14 cellular contexts compared by ENCODE assay signal in the genomic region with DNA sequence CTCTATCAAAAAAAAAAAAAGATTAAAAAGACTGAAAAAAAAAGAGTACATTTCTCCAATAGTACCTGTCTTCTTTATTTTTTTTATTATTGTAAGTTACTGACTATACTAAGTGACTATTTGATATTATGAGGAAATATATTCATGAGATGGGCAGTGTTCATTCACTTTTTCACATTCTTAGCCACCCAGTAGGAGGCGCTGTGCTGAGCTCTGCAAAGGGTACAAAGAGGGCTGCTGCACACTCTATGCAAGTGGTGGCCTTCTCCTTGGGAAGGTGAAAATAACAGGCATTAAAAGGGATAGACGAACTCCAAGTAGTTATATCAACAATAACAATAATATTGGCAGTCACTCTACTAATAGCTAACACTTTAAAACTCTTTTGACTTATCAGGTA.
DNase-seq lines count a peak whose midpoint lies in the region; ATAC-seq, FAIRE-seq and TF ChIP-seq lines count a peak whose summit lies in the region.
"Had no signal": no experiment of that assay in that cellular context is flagged by ENCODE, and none has a peak within 500 bp of the region (broad histone marks: within the 10 kb centered on the region; RNA-seq: fewer than 3 reads in every experiment).

No MANE protein-coding gene starts in this region.

- H3K27ac Mint-ChIP-seq in activated T-cell treated with anti-CD3 and anti-CD28 coated beads, Interleukin-2, amount 50 U/mL, for 24 hours = no peak overlapping the region
- H3K27ac Mint-ChIP-seq: brain had no signal

- H3K79me1 ChIP-seq in H1 (ENCODE audit: low read depth, low read length) = no peaks in the 10 kb centered on the region

- TF ChIP-seq EP300 in H1 (IDR thresholded peaks at IDR 0.05; ENCODE audit: borderline replicate concordance in 1 of 2, low read depth in 2 of 2, low read length in 2 of 2) = no peak

- H3K4me3 Mint-ChIP-seq in activated T-cell treated with anti-CD3 and anti-CD28 coated beads, Interleukin-2, amount 50 U/mL, for 24 hours = no peak overlapping the region
- H3K4me3 Mint-ChIP-seq: brain had no signal

- H2BK15ac ChIP-seq in H1 (ENCODE audit: low read length) = no peak overlapping the region

- no peaks in the 10 kb centered on the region for H3K27me3 Mint-ChIP-seq in activated T-cell treated with anti-CD3 and anti-CD28 coated beads, Interleukin-2, amount 50 U/mL, for 24 hours
- H3K27me3 Mint-ChIP-seq: brain had no signal

- no peak overlapping the region for H4K5ac ChIP-seq in H1 (ENCODE audit: insufficient read length, low read depth, low read length)

- no peaks in the 10 kb centered on the region; the same call in 1 of the 2 replicates for H3K23me2 ChIP-seq in H1 (ENCODE audit: low read depth, low read length)

- H2BK5ac ChIP-seq in H1 (ENCODE audit: low read depth, low read length) = no peak overlapping the region

- DNase-seq in AG09319 (ENCODE audit: extremely low read depth, low read depth) (no peak), KBM-7 (peak; percentile 11), H1 (ENCODE audit: low read depth in 1 of 2, low spot score in 2 of 2) (peak in 1 of 2 experiments; percentile 65), HuH-7 (ENCODE audit: low spot score) (no peak), NCI-H1092 treated with DMSO at 0.1 percent for 48 hours (lab: John Stamatoyannopoulos, UW) (no peak)
- no peak for DNase-seq in activated T-cell treated with anti-CD3 and anti-CD28 coated beads, Interleukin-2, amount 50 U/mL, for 24 hours
- DNase-seq: COR-L47, NCI-H446, pancreas, T-helper 1 cell had no signal

- no peak overlapping the region for H3K4me3 ChIP-seq in H1 (ENCODE audit: extremely low read depth in 1 of 4, insufficient read depth in 2 of 4, low read depth in 3 of 4, low read length in 4 of 4)
- H3K4me3 ChIP-seq: pancreas, tibial nerve had no signal

- in situ Hi-C loops in KBM-7 (cut with MboI; ENCODE audit: low pct_unique_long_range_greater_than_20kb, low sequenced_read_pairs) = no loop called here

- H3K18ac ChIP-seq in H1 (ENCODE audit: extremely low read depth, low read length) = no peak overlapping the region

- H3K4me2 ChIP-seq in H1 (ENCODE audit: insufficient read depth in 1 of 2, low read depth in 2 of 2, low read length in 2 of 2) = no peak overlapping the region

- TF ChIP-seq RAD21 in H1 (IDR thresholded peaks at IDR 0.05 in 1 of 2, conservative IDR thresholded peaks at IDR 0.05 in 1 of 2; ENCODE audit: low read depth in 2 of 2, low read length in 2 of 2) = peak; percentile 47 to 61

- no peak overlapping the region for H4K8ac ChIP-seq in H1 (ENCODE audit: extremely low read depth, insufficient read depth, low read length)

- H2AFZ ChIP-seq in H1 (ENCODE audit: low read length) = no peak overlapping the region

- H3K4me1 ChIP-seq in H1 (replicated peaks in 1 of 4; ENCODE audit: control insufficient read depth in 3 of 4, insufficient read depth in 4 of 4, low read length in 3 of 4) = no peaks in the 10 kb centered on the region
- H3K4me1 ChIP-seq: pancreas, tibial nerve had no signal

- H3K27me3 ChIP-seq in H1 (replicated peaks in 1 of 4; ENCODE audit: control insufficient read depth in 3 of 4, extremely low read depth in 1 of 4, insufficient read depth in 3 of 4, low read length in 3 of 4) = no peaks in the 10 kb centered on the region
- H3K27me3 ChIP-seq: pancreas, tibial nerve had no signal

- no peak for ATAC-seq in GM19455 (IDR thresholded peaks at IDR 0.05; ENCODE audit: unreplicated experiment)
- ATAC-seq: pancreas had no signal

- no peaks in the 10 kb centered on the region for H3K36me3 ChIP-seq in H1 (ENCODE audit: control insufficient read depth in 2 of 4, insufficient read depth in 4 of 4, low read length in 3 of 4)
- H3K36me3 ChIP-seq: pancreas, tibial nerve had no signal

- no peaks in the 10 kb centered on the region for H3K36me3 Mint-ChIP-seq in activated T-cell treated with anti-CD3 and anti-CD28 coated beads, Interleukin-2, amount 50 U/mL, for 24 hours (ENCODE audit: low read depth)
- H3K36me3 Mint-ChIP-seq: brain had no signal

- no peak overlapping the region for H3K4ac ChIP-seq in H1 (replicated peaks; ENCODE audit: insufficient read length, low read depth, low read length)

- CTCF ChIA-PET in H1 (lab: Charles Lee; ENCODE audit: partially characterized antibody) = interaction anchor here (0.5 to 1.8 kb wide), 30 partner anchors 8 to 1981 kb away, joined by 3 to 10 read pairs (median 4); no protein-coding TSS in a partner anchor

- H4K91ac ChIP-seq in H1 (replicated peaks; ENCODE audit: insufficient read length, low read length) = no peak overlapping the region

- no peak overlapping the region for H2BK120ac ChIP-seq in H1 (replicated peaks; ENCODE audit: low read depth, low read length)

- TF ChIP-seq POLR2A in H1 (IDR thresholded peaks at IDR 0.05; ENCODE audit: control extremely low read depth in 1 of 2, low read depth in 2 of 2, low read length in 2 of 2) = no peak

- TF ChIP-seq CTCF in AG09319 (IDR thresholded peaks at IDR 0.05; ENCODE audit: low read depth, low read length) (peak; percentile 7; the same call in 1 of the 2 replicates), GM12872 (IDR thresholded peaks at IDR 0.05; ENCODE audit: insufficient read depth, low read depth, low read length) (peak; percentile 59), H1 (IDR thresholded peaks at IDR 0.05; ENCODE audit: control extremely low read depth in 1 of 3, insufficient read depth in 1 of 3, low read depth in 1 of 3, low read length in 3 of 3) (peak; percentile 57 to 72 (median 61))

- H3K23ac ChIP-seq in H1 (ENCODE audit: insufficient read length) = no peak overlapping the region

- H3K14ac ChIP-seq in H1 (ENCODE audit: insufficient read length) = no peak overlapping the region

- no peak for FAIRE-seq in H1 (lab: Jason Lieb, UNC)
- FAIRE-seq: pancreas had no signal

- no peaks in the 10 kb centered on the region for H3K4me1 Mint-ChIP-seq in activated T-cell treated with anti-CD3 and anti-CD28 coated beads, Interleukin-2, amount 50 U/mL, for 24 hours (ENCODE audit: low read depth)

- H3K27ac ChIP-seq in H1 (ENCODE audit: low read depth, low read length) = no peak overlapping the region
- H3K27ac ChIP-seq: pancreas, tibial nerve had no signal

- no peaks in the 10 kb centered on the region for H3K9me3 ChIP-seq in H1 (ENCODE audit: insufficient read depth in 2 of 2, low read depth in 1 of 2, low read length in 1 of 2)
- H3K9me3 ChIP-seq: pancreas, tibial nerve had no signal

- H3K79me2 ChIP-seq in H1 (ENCODE audit: control insufficient read depth in 1 of 2, insufficient read depth in 2 of 2, low read length in 2 of 2) = no peaks in the 10 kb centered on the region

- H3K9ac ChIP-seq in H1 (replicated peaks in 1 of 4; ENCODE audit: extremely low read depth in 1 of 4, low read depth in 3 of 4, low read length in 3 of 4) = no peak overlapping the region

- no peak overlapping the region for H2BK20ac ChIP-seq in H1 (ENCODE audit: low read length)

- no peak overlapping the region for H2BK12ac ChIP-seq in H1 (ENCODE audit: low read depth, low read length)

- no peaks in the 10 kb centered on the region for H3K9me3 Mint-ChIP-seq in activated T-cell treated with anti-CD3 and anti-CD28 coated beads, Interleukin-2, amount 50 U/mL, for 24 hours

- H4K20me1 ChIP-seq in H1 (replicated peaks in 1 of 2; ENCODE audit: control insufficient read depth in 1 of 2, insufficient read depth in 2 of 2, low read length in 2 of 2) = no peaks in the 10 kb centered on the region

- H3K56ac ChIP-seq in H1 (replicated peaks; ENCODE audit: insufficient read length, low read depth, low read length) = no peak overlapping the region

- H2AK5ac ChIP-seq in H1 (ENCODE audit: low read depth, low read length) = no peak overlapping the region

- 33% methylated on average over 2 of the region's 2 CpGs; no CpG with 5 or more reads in 1 of the 2 experiments for WGBS in H1 (ENCODE audit: extremely low coverage in 1 of 2, insufficient coverage in 1 of 2, insufficient read length in 1 of 2, insufficient replicate concordance in 2 of 2, low coverage in 1 of 2, low lambda C conversion rate in 2 of 2, missing lambda C conversion rate in 1 of 2), 2 experiments

- POLR2A ChIA-PET in H1 (lab: Charles Lee; ENCODE audit: partially characterized antibody) = no interaction called here

TF ChIP-seq in H1, 55 proteins besides CTCF, POLR2A, EP300 and RAD21:
- no peak for TF ChIP-seq PHF8 (conservative IDR thresholded peaks at IDR 0.05; ENCODE audit: low read depth, low read length)
- TF ChIP-seq SP4 (IDR thresholded peaks at IDR 0.05; ENCODE audit: low read length) = no peak
- TF ChIP-seq CEBPB (IDR thresholded peaks at IDR 0.05; ENCODE audit: low read depth, low read length) = no peak
- TF ChIP-seq CHD2 (IDR thresholded peaks at IDR 0.05; ENCODE audit: low read length) = no peak
- no peak for TF ChIP-seq RNF2 (IDR thresholded peaks at IDR 0.05; ENCODE audit: borderline replicate concordance, low read depth, low read length, missing control alignments, poor library complexity, severe bottlenecking)
- TF ChIP-seq SIX5 (IDR thresholded peaks at IDR 0.05; ENCODE audit: low read depth, low read length) = no peak
- TF ChIP-seq BACH1 (IDR thresholded peaks at IDR 0.05; ENCODE audit: low read length) = no peak
- no peak for TF ChIP-seq NRF1 (IDR thresholded peaks at IDR 0.05; ENCODE audit: low read depth, low read length)
- no peak for TF ChIP-seq EGR1 (IDR thresholded peaks at IDR 0.05; ENCODE audit: borderline replicate concordance, low read depth, low read length)
- TF ChIP-seq TAF1 (IDR thresholded peaks at IDR 0.05; ENCODE audit: low read depth, low read length) = no peak
- no peak for TF ChIP-seq SAP30 (IDR thresholded peaks at IDR 0.05; ENCODE audit: insufficient read depth, insufficient replicate concordance, low read length)
- TF ChIP-seq CBX8 (IDR thresholded peaks at IDR 0.05; ENCODE audit: borderline replicate concordance, low read depth, low read length) = no peak
- TF ChIP-seq FOSL1 (IDR thresholded peaks at IDR 0.05; ENCODE audit: insufficient read depth, low read depth, low read length) = no peak
- no peak for TF ChIP-seq HDAC2 (IDR thresholded peaks at IDR 0.05; ENCODE audit: borderline replicate concordance in 1 of 2, low read depth in 2 of 2, low read length in 2 of 2)
- TF ChIP-seq RFX5 (IDR thresholded peaks at IDR 0.05; ENCODE audit: borderline replicate concordance, low read depth, low read length) = no peak

Comparison
In these comparisons a context has a peak if more than half of its experiments do, and no peak if none do; other contexts are left out.
1. CTCF ChIP-seq: peak in every context shown above with its lines; median percentile 61 in H1; 59 in GM12872; 7 in AG09319.